In genomic region chr10:29409241-29410051, GRCh38 we compare ENCODE assay signal across 7 cellular contexts.
DNase-seq lines count a peak whose midpoint lies in the region; ATAC-seq and TF ChIP-seq lines count a peak whose summit lies in the region.

No MANE protein-coding gene starts in this region.

- DNase-seq in NCI-H1092 treated with DMSO at 0.1 percent for 48 hours (lab: John Stamatoyannopoulos, UW): peak; percentile 63
- DNase-seq in central memory CD8-positive, alpha-beta T cell (ENCODE audit: low spot score in 2 of 2): no peak
- peak; percentile 13 to 37 for DNase-seq in stimulated activated CD4-positive, alpha-beta T cell treated with anti-CD3 and anti-CD28 coated beads, Interleukin-4, amount 100 ng/mL, for 48 hours (ENCODE audit: low read depth in 2 of 2)

- TF ChIP-seq POLR2A in GM15510 (IDR thresholded peaks at IDR 0.05; ENCODE audit: borderline replicate concordance, extremely low read depth, insufficient read length): peak; percentile 57

- H3K27me3 ChIP-seq in layer of hippocampus (ENCODE audit: control insufficient read depth, insufficient read depth, low read length): no peaks in the 10 kb centered on the region

- no peaks in the 10 kb centered on the region for H3K27me3 Mint-ChIP-seq in central memory CD8-positive, alpha-beta T cell

- H3K9me3 Mint-ChIP-seq in central memory CD8-positive, alpha-beta T cell: no peaks in the 10 kb centered on the region

- H3K27ac Mint-ChIP-seq in central memory CD8-positive, alpha-beta T cell (ENCODE audit: low read depth): peak overlapping the region; percentile 95

- ATAC-seq in HG02623 (IDR thresholded peaks at IDR 0.05; ENCODE audit: unreplicated experiment): peak; percentile 61
- peak; percentile 65 for ATAC-seq in central memory CD8-positive, alpha-beta T cell (replicated peaks; ENCODE audit: extremely low read depth, poor library complexity, severe bottlenecking)

- H3K36me3 Mint-ChIP-seq in central memory CD8-positive, alpha-beta T cell (ENCODE audit: insufficient read depth): peaks cover 1% of the 10 kb centered on the region

- peak overlapping the region; percentile 79 for H3K27ac ChIP-seq in layer of hippocampus (ENCODE audit: low read depth, low read length)

- TF ChIP-seq CTCF in WI38 (IDR thresholded peaks at IDR 0.05; ENCODE audit: low read depth, low read length): no peak

- peak overlapping the region; percentile 80 for H3K4me3 ChIP-seq in WI38 (ENCODE audit: low read depth, low read length)

- peaks cover 25% of the 10 kb centered on the region for H3K4me1 Mint-ChIP-seq in central memory CD8-positive, alpha-beta T cell

- H3K4me3 Mint-ChIP-seq in central memory CD8-positive, alpha-beta T cell: peak overlapping the region; percentile 98

Comparison
In these comparisons a context has a peak if more than half of its experiments do, and no peak if none do; other contexts are left out.
1. DNase-seq: peak in NCI-H1092 treated with DMSO at 0.1 percent for 48 hours (single experiment) and stimulated activated CD4-positive, alpha-beta T cell treated with anti-CD3 and anti-CD28 coated beads, Interleukin-4, amount 100 ng/mL, for 48 hours (2 of 2); none in central memory CD8-positive, alpha-beta T cell (0 of 2).